In the genomic region with DNA sequence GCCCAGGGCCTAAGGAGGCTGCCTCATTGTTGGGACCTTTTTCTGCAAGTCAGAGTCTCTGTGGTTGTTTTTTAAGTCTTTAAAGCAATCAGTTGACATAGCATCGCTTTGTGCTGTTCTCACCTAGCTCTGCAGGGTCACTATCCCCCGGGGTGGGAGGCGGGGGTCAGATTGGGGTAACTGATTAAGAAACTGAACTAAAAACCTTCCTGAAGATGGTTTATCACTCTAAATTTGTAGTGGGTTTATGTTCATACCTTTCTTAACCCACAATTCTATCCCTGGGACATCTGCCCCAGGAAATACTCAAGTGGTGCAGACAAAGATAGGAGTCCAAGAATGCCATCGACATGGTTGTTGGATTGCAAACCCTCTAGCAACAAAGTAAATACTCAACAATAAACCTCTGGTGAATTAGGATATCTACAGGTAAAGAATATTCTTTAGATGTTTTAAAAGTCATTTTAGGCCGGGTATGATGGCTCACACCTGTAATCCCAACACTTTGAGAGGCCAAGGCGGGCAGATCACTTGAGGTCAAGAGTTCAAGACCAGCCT, we compare ENCODE assay signal across 2 cellular contexts.
TF ChIP-seq lines count a peak whose summit lies in the region.

No MANE protein-coding gene starts in this region.

TF ChIP-seq in GM23338, 12 proteins besides CTCF, POLR2A, EP300 and RAD21:
- TF ChIP-seq CREB1 (CRISPR knock-in tag; IDR thresholded peaks at IDR 0.05; ENCODE audit: low read depth), result no peak
- no peak for TF ChIP-seq POLR2AphosphoS5 (IDR thresholded peaks at IDR 0.05; ENCODE audit: low read depth)
- TF ChIP-seq STAT1 (IDR thresholded peaks at IDR 0.05; ENCODE audit: unreplicated experiment), result no peak
- no peak for TF ChIP-seq EZH2phosphoT487 (IDR thresholded peaks at IDR 0.05; ENCODE audit: unreplicated experiment)
- no peak for TF ChIP-seq REST (IDR thresholded peaks at IDR 0.05; ENCODE audit: unreplicated experiment)
- no peak for TF ChIP-seq ZNF114 (CRISPR knock-in tag; IDR thresholded peaks at IDR 0.05)
- no peak for TF ChIP-seq ZNF331 (CRISPR knock-in tag; IDR thresholded peaks at IDR 0.05; ENCODE audit: low read depth)
- TF ChIP-seq ZNF462 (CRISPR knock-in tag; IDR thresholded peaks at IDR 0.05), result no peak
- TF ChIP-seq JUNB (IDR thresholded peaks at IDR 0.05; ENCODE audit: unreplicated experiment), result no peak

TF ChIP-seq in IMR-90, 13 proteins besides CTCF, POLR2A, EP300 and RAD21:
- TF ChIP-seq NFE2L2 (IDR thresholded peaks at IDR 0.05; ENCODE audit: low read depth, low read length) (no peak), CEBPB (IDR thresholded peaks at IDR 0.05; ENCODE audit: low read depth, low read length) (no peak), SMC3 (IDR thresholded peaks at IDR 0.05; ENCODE audit: low read depth, low read length) (no peak), CHD1 (IDR thresholded peaks at IDR 0.05; ENCODE audit: low read depth, low read length) (no peak), MAZ (IDR thresholded peaks at IDR 0.05; ENCODE audit: borderline replicate concordance, low read depth, low read length) (no peak), BHLHE40 (IDR thresholded peaks at IDR 0.05; ENCODE audit: low read depth, low read length) (no peak), RCOR1 (IDR thresholded peaks at IDR 0.05; ENCODE audit: insufficient replicate concordance, low read length) (no peak), ELK1 (IDR thresholded peaks at IDR 0.05; ENCODE audit: borderline replicate concordance, low read depth, low read length) (no peak), MXI1 (IDR thresholded peaks at IDR 0.05; ENCODE audit: borderline replicate concordance, low read depth, low read length) (no peak), MAFK (IDR thresholded peaks at IDR 0.05; ENCODE audit: low read depth, low read length) (no peak), FOS (IDR thresholded peaks at IDR 0.05; ENCODE audit: low read depth, low read length) (no peak), RFX5 (IDR thresholded peaks at IDR 0.05; ENCODE audit: low read depth, low read length) (no peak)
- TF ChIP-seq, protein P1, sequence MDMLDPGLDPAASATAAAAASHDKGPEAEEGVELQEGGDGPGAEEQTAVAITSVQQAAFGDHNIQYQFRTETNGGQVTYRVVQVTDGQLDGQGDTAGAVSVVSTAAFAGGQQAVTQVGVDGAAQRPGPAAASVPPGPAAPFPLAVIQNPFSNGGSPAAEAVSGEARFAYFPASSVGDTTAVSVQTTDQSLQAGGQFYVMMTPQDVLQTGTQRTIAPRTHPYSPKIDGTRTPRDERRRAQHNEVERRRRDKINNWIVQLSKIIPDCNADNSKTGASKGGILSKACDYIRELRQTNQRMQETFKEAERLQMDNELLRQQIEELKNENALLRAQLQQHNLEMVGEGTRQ (IDR thresholded peaks at IDR 0.05; ENCODE audit: low read depth, low read length), result no peak
TF ChIP-seq in IMR-90: peak in this region for 0.
